1 cellular context compared by ENCODE assay signal in the genomic region with DNA sequence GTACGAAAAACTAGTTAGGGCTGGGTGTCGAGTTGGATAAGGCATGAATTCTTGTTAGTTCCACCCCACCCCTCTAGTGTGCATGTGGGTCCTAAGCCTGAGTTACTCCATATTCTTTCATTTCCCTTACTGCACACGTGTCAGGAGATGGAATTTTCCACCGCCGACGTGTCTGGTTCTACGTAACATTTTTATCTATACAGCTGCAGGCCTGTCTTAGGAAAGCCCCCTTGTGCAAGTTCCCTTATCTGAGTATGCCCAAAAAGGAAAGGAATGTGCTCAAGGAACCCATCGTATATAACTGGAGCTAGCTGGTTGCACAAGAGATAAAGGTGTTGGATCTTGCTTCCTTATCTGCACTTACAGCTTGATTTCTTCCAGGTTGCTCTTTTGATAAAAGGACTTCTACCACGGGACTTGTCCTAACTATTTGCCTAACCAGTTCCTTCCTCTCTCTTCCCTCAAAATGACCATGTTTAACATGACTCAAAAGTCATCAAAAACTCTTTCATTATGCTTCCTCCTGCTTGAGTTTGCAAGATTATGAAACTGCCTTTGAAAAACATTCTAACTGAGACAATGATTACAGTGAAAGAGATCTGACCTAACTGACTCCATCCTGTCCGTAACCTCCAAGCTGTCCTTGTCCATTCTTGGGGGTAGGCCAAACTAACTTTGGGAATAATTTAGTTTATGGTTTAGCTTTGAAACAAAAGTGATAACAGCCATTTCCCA.
A peak's percentile ranks its signal among the peaks of the same experiment; 100 is the strongest.
TF ChIP-seq lines count a peak whose summit lies in the region.

No MANE protein-coding gene starts in this region.

TF ChIP-seq in K562, 482 proteins besides CTCF, POLR2A, EP300 and RAD21 (continued from another document and continues in another):
- TF ChIP-seq, protein P1, sequence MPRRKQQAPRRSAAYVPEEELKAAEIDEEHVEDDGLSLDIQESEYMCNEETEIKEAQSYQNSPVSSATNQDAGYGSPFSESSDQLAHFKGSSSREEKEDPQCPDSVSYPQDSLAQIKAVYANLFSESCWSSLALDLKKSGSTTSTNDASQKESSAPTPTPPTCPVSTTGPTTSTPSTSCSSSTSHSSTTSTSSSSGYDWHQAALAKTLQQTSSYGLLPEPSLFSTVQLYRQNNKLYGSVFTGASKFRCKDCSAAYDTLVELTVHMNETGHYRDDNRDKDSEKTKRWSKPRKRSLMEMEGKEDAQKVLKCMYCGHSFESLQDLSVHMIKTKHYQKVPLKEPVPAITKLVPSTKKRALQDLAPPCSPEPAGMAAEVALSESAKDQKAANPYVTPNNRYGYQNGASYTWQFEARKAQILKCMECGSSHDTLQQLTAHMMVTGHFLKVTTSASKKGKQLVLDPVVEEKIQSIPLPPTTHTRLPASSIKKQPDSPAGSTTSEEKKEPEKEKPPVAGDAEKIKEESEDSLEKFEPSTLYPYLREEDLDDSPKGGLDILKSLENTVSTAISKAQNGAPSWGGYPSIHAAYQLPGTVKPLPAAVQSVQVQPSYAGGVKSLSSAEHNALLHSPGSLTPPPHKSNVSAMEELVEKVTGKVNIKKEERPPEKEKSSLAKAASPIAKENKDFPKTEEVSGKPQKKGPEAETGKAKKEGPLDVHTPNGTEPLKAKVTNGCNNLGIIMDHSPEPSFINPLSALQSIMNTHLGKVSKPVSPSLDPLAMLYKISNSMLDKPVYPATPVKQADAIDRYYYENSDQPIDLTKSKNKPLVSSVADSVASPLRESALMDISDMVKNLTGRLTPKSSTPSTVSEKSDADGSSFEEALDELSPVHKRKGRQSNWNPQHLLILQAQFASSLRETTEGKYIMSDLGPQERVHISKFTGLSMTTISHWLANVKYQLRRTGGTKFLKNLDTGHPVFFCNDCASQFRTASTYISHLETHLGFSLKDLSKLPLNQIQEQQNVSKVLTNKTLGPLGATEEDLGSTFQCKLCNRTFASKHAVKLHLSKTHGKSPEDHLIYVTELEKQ (CRISPR knock-in tag; IDR thresholded peaks at IDR 0.05): peak; percentile 99
- TF ChIP-seq MCM3 (IDR thresholded peaks at IDR 0.05): no peak
- TF ChIP-seq, protein P2, sequence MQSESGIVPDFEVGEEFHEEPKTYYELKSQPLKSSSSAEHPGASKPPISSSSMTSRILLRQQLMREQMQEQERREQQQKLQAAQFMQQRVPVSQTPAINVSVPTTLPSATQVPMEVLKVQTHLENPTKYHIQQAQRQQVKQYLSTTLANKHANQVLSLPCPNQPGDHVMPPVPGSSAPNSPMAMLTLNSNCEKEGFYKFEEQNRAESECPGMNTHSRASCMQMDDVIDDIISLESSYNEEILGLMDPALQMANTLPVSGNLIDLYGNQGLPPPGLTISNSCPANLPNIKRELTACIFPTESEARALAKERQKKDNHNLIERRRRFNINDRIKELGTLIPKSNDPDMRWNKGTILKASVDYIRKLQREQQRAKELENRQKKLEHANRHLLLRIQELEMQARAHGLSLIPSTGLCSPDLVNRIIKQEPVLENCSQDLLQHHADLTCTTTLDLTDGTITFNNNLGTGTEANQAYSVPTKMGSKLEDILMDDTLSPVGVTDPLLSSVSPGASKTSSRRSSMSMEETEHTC (IDR thresholded peaks at IDR 0.05): peak; percentile 97
- TF ChIP-seq HSF4 (CRISPR knock-in tag; IDR thresholded peaks at IDR 0.05; ENCODE audit: borderline replicate concordance): peak; percentile 100
- peak; percentile 88 for TF ChIP-seq KLF1 (tag; IDR thresholded peaks at IDR 0.05)
- peak; percentile 99 for TF ChIP-seq KHSRP (IDR thresholded peaks at IDR 0.05)
- peak; percentile 97 for TF ChIP-seq ZNF140 (CRISPR knock-in tag; IDR thresholded peaks at IDR 0.05)
- TF ChIP-seq, protein P3, sequence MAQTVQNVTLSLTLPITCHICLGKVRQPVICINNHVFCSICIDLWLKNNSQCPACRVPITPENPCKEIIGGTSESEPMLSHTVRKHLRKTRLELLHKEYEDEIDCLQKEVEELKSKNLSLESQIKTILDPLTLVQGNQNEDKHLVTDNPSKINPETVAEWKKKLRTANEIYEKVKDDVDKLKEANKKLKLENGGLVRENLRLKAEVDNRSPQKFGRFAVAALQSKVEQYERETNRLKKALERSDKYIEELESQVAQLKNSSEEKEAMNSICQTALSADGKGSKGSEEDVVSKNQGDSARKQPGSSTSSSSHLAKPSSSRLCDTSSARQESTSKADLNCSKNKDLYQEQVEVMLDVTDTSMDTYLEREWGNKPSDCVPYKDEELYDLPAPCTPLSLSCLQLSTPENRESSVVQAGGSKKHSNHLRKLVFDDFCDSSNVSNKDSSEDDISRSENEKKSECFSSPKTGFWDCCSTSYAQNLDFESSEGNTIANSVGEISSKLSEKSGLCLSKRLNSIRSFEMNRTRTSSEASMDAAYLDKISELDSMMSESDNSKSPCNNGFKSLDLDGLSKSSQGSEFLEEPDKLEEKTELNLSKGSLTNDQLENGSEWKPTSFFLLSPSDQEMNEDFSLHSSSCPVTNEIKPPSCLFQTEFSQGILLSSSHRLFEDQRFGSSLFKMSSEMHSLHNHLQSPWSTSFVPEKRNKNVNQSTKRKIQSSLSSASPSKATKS (CRISPR knock-in tag; IDR thresholded peaks at IDR 0.05): peak; percentile 99
- TF ChIP-seq MYNN (IDR thresholded peaks at IDR 0.05): peak; percentile 96
- TF ChIP-seq MYNN (CRISPR knock-in tag; IDR thresholded peaks at IDR 0.05): no peak
- TF ChIP-seq SAP30 (IDR thresholded peaks at IDR 0.05; ENCODE audit: borderline replicate concordance, insufficient read depth, low read depth, low read length, poor library complexity, severe bottlenecking): no peak
- peak; percentile 94 for TF ChIP-seq JUNB (CRISPR knock-in tag; conservative IDR thresholded peaks at IDR 0.05)
- peak; percentile 100 for TF ChIP-seq CEBPB (tag; IDR thresholded peaks at IDR 0.05)
- no peak for TF ChIP-seq MED1 (CRISPR knock-in tag; IDR thresholded peaks at IDR 0.05; ENCODE audit: borderline replicate concordance)
- TF ChIP-seq, protein P4, sequence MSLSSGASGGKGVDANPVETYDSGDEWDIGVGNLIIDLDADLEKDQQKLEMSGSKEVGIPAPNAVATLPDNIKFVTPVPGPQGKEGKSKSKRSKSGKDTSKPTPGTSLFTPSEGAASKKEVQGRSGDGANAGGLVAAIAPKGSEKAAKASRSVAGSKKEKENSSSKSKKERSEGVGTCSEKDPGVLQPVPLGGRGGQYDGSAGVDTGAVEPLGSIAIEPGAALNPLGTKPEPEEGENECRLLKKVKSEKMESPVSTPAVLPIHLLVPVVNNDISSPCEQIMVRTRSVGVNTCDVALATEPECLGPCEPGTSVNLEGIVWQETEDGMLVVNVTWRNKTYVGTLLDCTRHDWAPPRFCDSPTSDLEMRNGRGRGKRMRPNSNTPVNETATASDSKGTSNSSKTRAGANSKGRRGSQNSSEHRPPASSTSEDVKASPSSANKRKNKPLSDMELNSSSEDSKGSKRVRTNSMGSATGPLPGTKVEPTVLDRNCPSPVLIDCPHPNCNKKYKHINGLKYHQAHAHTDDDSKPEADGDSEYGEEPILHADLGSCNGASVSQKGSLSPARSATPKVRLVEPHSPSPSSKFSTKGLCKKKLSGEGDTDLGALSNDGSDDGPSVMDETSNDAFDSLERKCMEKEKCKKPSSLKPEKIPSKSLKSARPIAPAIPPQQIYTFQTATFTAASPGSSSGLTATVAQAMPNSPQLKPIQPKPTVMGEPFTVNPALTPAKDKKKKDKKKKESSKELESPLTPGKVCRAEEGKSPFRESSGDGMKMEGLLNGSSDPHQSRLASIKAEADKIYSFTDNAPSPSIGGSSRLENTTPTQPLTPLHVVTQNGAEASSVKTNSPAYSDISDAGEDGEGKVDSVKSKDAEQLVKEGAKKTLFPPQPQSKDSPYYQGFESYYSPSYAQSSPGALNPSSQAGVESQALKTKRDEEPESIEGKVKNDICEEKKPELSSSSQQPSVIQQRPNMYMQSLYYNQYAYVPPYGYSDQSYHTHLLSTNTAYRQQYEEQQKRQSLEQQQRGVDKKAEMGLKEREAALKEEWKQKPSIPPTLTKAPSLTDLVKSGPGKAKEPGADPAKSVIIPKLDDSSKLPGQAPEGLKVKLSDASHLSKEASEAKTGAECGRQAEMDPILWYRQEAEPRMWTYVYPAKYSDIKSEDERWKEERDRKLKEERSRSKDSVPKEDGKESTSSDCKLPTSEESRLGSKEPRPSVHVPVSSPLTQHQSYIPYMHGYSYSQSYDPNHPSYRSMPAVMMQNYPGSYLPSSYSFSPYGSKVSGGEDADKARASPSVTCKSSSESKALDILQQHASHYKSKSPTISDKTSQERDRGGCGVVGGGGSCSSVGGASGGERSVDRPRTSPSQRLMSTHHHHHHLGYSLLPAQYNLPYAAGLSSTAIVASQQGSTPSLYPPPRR (CRISPR knock-in tag; IDR thresholded peaks at IDR 0.05; ENCODE audit: borderline replicate concordance): peak; percentile 97; the same call in 1 of the 2 replicates
- TF ChIP-seq ZNF282 (CRISPR knock-in tag; IDR thresholded peaks at IDR 0.05): no peak
- TF ChIP-seq, protein P5, sequence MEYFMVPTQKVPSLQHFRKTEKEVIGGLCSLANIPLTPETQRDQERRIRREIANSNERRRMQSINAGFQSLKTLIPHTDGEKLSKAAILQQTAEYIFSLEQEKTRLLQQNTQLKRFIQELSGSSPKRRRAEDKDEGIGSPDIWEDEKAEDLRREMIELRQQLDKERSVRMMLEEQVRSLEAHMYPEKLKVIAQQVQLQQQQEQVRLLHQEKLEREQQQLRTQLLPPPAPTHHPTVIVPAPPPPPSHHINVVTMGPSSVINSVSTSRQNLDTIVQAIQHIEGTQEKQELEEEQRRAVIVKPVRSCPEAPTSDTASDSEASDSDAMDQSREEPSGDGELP (CRISPR knock-in tag; IDR thresholded peaks at IDR 0.05; ENCODE audit: borderline replicate concordance): no peak; the same call in 1 of the 2 replicates
- TF ChIP-seq OTX1 (CRISPR knock-in tag; IDR thresholded peaks at IDR 0.05): peak; percentile 99
- TF ChIP-seq NBN (IDR thresholded peaks at IDR 0.05; ENCODE audit: low read depth): peak; percentile 100
- TF ChIP-seq, protein P6, sequence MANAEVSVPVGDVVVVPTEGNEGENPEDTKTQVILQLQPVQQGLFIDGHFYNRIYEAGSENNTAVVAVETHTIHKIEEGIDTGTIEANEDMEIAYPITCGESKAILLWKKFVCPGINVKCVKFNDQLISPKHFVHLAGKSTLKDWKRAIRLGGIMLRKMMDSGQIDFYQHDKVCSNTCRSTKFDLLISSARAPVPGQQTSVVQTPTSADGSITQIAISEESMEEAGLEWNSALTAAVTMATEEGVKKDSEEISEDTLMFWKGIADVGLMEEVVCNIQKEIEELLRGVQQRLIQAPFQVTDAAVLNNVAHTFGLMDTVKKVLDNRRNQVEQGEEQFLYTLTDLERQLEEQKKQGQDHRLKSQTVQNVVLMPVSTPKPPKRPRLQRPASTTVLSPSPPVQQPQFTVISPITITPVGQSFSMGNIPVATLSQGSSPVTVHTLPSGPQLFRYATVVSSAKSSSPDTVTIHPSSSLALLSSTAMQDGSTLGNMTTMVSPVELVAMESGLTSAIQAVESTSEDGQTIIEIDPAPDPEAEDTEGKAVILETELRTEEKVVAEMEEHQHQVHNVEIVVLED (CRISPR knock-in tag; IDR thresholded peaks at IDR 0.05): peak; percentile 94
- no peak for TF ChIP-seq ZBTB1 (CRISPR knock-in tag; IDR thresholded peaks at IDR 0.05; ENCODE audit: borderline replicate concordance, low read depth)
- TF ChIP-seq PHF20 (IDR thresholded peaks at IDR 0.05; ENCODE audit: partially characterized antibody): peak; percentile 75
- peak; percentile 100 for TF ChIP-seq ZNF76 (CRISPR knock-in tag; IDR thresholded peaks at IDR 0.05; ENCODE audit: borderline replicate concordance)
- no peak for TF ChIP-seq SIRT6 (IDR thresholded peaks at IDR 0.05; ENCODE audit: low read depth, low read length)
- TF ChIP-seq ZNF764 (CRISPR knock-in tag; IDR thresholded peaks at IDR 0.05; ENCODE audit: low read depth): peak; percentile 58
- TF ChIP-seq ADNP (tag; IDR thresholded peaks at IDR 0.05): no peak
- peak; percentile 94; the same call in 1 of the 2 replicates for TF ChIP-seq EZH2 (IDR thresholded peaks at IDR 0.05; ENCODE audit: borderline replicate concordance, low read depth, low read length)
- TF ChIP-seq, protein P7, sequence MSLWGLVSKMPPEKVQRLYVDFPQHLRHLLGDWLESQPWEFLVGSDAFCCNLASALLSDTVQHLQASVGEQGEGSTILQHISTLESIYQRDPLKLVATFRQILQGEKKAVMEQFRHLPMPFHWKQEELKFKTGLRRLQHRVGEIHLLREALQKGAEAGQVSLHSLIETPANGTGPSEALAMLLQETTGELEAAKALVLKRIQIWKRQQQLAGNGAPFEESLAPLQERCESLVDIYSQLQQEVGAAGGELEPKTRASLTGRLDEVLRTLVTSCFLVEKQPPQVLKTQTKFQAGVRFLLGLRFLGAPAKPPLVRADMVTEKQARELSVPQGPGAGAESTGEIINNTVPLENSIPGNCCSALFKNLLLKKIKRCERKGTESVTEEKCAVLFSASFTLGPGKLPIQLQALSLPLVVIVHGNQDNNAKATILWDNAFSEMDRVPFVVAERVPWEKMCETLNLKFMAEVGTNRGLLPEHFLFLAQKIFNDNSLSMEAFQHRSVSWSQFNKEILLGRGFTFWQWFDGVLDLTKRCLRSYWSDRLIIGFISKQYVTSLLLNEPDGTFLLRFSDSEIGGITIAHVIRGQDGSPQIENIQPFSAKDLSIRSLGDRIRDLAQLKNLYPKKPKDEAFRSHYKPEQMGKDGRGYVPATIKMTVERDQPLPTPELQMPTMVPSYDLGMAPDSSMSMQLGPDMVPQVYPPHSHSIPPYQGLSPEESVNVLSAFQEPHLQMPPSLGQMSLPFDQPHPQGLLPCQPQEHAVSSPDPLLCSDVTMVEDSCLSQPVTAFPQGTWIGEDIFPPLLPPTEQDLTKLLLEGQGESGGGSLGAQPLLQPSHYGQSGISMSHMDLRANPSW (CRISPR knock-in tag; IDR thresholded peaks at IDR 0.05): no peak
- TF ChIP-seq, protein P8, sequence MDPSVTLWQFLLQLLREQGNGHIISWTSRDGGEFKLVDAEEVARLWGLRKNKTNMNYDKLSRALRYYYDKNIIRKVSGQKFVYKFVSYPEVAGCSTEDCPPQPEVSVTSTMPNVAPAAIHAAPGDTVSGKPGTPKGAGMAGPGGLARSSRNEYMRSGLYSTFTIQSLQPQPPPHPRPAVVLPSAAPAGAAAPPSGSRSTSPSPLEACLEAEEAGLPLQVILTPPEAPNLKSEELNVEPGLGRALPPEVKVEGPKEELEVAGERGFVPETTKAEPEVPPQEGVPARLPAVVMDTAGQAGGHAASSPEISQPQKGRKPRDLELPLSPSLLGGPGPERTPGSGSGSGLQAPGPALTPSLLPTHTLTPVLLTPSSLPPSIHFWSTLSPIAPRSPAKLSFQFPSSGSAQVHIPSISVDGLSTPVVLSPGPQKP (CRISPR knock-in tag; IDR thresholded peaks at IDR 0.05): no peak
- no peak for TF ChIP-seq ZNF121 (CRISPR knock-in tag; conservative IDR thresholded peaks at IDR 0.05)
- TF ChIP-seq ZNF699 (CRISPR knock-in tag; IDR thresholded peaks at IDR 0.05; ENCODE audit: insufficient replicate concordance): peak; percentile 98
- TF ChIP-seq CSDE1 (IDR thresholded peaks at IDR 0.05): peak; percentile 17 to 44; a peak in 1 of 4 replicates
- no peak for TF ChIP-seq LARP7 (IDR thresholded peaks at IDR 0.05)
- TF ChIP-seq FUS (optimal IDR thresholded peaks at IDR 0.05; ENCODE audit: low read depth, low read length): no peak
- TF ChIP-seq, protein P9, sequence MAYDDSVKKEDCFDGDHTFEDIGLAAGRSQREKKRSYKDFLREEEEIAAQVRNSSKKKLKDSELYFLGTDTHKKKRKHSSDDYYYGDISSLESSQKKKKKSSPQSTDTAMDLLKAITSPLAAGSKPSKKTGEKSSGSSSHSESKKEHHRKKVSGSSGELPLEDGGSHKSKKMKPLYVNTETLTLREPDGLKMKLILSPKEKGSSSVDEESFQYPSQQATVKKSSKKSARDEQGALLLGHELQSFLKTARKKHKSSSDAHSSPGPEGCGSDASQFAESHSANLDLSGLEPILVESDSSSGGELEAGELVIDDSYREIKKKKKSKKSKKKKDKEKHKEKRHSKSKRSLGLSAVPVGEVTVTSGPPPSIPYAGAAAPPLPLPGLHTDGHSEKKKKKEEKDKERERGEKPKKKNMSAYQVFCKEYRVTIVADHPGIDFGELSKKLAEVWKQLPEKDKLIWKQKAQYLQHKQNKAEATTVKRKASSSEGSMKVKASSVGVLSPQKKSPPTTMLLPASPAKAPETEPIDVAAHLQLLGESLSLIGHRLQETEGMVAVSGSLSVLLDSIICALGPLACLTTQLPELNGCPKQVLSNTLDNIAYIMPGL (CRISPR knock-in tag; IDR thresholded peaks at IDR 0.05): no peak
